8 cellular contexts compared by ENCODE assay signal in genomic region chr2:230794472-230794871, GRCh38.
DNase-seq lines count a peak whose midpoint lies in the region; ATAC-seq, FAIRE-seq and TF ChIP-seq lines count a peak whose summit lies in the region.

No MANE protein-coding gene starts in this region.

- TF ChIP-seq POLR2A in erythroblast (IDR thresholded peaks at IDR 0.05; ENCODE audit: low read length): no peak

- CTCF ChIA-PET in activated CD8-positive, alpha-beta T cell treated with anti-CD3 and anti-CD28 coated beads for 36 hours (lab: Charles Lee): interaction anchor here (1.1 to 2.5 kb wide), 8 partner anchors 13 to 180 kb away, joined by 3 to 11 read pairs (median 4); no protein-coding TSS in a partner anchor

- POLR2A ChIA-PET in activated CD8-positive, alpha-beta T cell treated with anti-CD3 and anti-CD28 coated beads for 36 hours (lab: Charles Lee): interaction anchor here (0.9 to 3.9 kb wide), 14 partner anchors 9 to 192 kb away, joined by 3 to 19 read pairs (median 3); partner anchors contain the start of gene CAB39

- FAIRE-seq in HTR-8/SVneo (lab: Jason Lieb, UNC): peak; percentile 33

- peaks cover 28% of the 10 kb centered on the region for H3K4me1 ChIP-seq in fibroblast of lung (ENCODE audit: control insufficient read depth, extremely low read depth, insufficient read depth, low read length)

- no peaks in the 10 kb centered on the region for H3K27me3 Mint-ChIP-seq in activated CD8-positive, alpha-beta T cell treated with anti-CD3 and anti-CD28 coated beads for 36 hours

- peak overlapping the region; percentile 16 for H3K9ac ChIP-seq in fibroblast of lung (ENCODE audit: insufficient read depth, low read length)

- H3K27me3 ChIP-seq in fibroblast of lung (ENCODE audit: control insufficient read depth, insufficient read depth, low read length): no peaks in the 10 kb centered on the region

- DNase-seq in HTR-8/SVneo (ENCODE audit: insufficient read length, low spot score) (no peak), fibroblast of lung (ENCODE audit: low read depth in 2 of 2) (peak in 1 of 2 donors; percentile 52), NCI-H1436 treated with DMSO at 0.1 percent for 48 hours (lab: John Stamatoyannopoulos, UW) (no peak), erythroblast (lab: John Stamatoyannopoulos, UW) (no peak), germinal center (ENCODE audit: low spot score) (no peak)
- DNase-seq in activated CD8-positive, alpha-beta T cell treated with anti-CD3 and anti-CD28 coated beads for 36 hours: peak; percentile 66
- DNase-seq in stimulated activated CD4-positive, alpha-beta T cell treated with anti-CD3 and anti-CD28 coated beads, Interleukin-4, amount 100 ng/mL, for 24 hours: peak; percentile 33

- intact Hi-C loops in activated CD8-positive, alpha-beta T cell treated with anti-CD3 and anti-CD28 coated beads for 36 hours (cut with micrococcal nuclease): loop anchor here (2.0 to 10.0 kb wide), 5 partner anchors 134 to 972 kb away; partner anchors contain the start of gene SP140L

- peaks cover 43% of the 10 kb centered on the region for H3K79me2 ChIP-seq in fibroblast of lung (ENCODE audit: control insufficient read depth, insufficient read depth, low read length)

- peak overlapping the region in 1 of 4 experiments; percentile 2 for H3K4me3 ChIP-seq in fibroblast of lung (replicated peaks in 1 of 4; ENCODE audit: control extremely low read depth in 1 of 4, insufficient read depth in 1 of 4, low read depth in 3 of 4, low read length in 4 of 4)

- no peak overlapping the region for H2AFZ ChIP-seq in fibroblast of lung (ENCODE audit: low read length)

- ATAC-seq in activated CD8-positive, alpha-beta T cell treated with anti-CD3 and anti-CD28 coated beads for 36 hours: peak; percentile 40
- no peak for ATAC-seq in HG02884 (IDR thresholded peaks at IDR 0.05; ENCODE audit: unreplicated experiment)

- peak overlapping the region; percentile 90 for H3K27ac ChIP-seq in fibroblast of lung (ENCODE audit: insufficient read depth, low read length)

- no peaks in the 10 kb centered on the region for H4K20me1 ChIP-seq in fibroblast of lung (ENCODE audit: control insufficient read depth, extremely low read depth, insufficient read depth, low read length)

- peaks cover 48% of the 10 kb centered on the region for H3K4me1 Mint-ChIP-seq in activated CD8-positive, alpha-beta T cell treated with anti-CD3 and anti-CD28 coated beads for 36 hours (ENCODE audit: low read depth)

- H3K4me3 Mint-ChIP-seq in activated CD8-positive, alpha-beta T cell treated with anti-CD3 and anti-CD28 coated beads for 36 hours: peak overlapping the region; percentile 72

- peak overlapping the region; percentile 51 for H3K4me2 ChIP-seq in fibroblast of lung (ENCODE audit: extremely low read depth, insufficient read depth, low read length)

- peaks cover 68% of the 10 kb centered on the region for H3K36me3 Mint-ChIP-seq in activated CD8-positive, alpha-beta T cell treated with anti-CD3 and anti-CD28 coated beads for 36 hours (ENCODE audit: low read depth)

- no peaks in the 10 kb centered on the region for H3K9me3 ChIP-seq in fibroblast of lung (ENCODE audit: control insufficient read depth, insufficient read depth, low read depth, low read length)

- peaks cover 2% of the 10 kb centered on the region for H3K36me3 ChIP-seq in fibroblast of lung (ENCODE audit: control insufficient read depth, insufficient read depth, low read length)

- no peak for TF ChIP-seq CTCF in activated CD8-positive, alpha-beta T cell treated with anti-CD3 and anti-CD28 coated beads for 36 hours (IDR thresholded peaks at IDR 0.05)
- no peak for TF ChIP-seq CTCF in fibroblast of lung (conservative IDR thresholded peaks at IDR 0.05 in 1 of 2, IDR thresholded peaks at IDR 0.05 in 1 of 2; ENCODE audit: low read depth in 1 of 2, low read length in 2 of 2)

- H3K27ac Mint-ChIP-seq in activated CD8-positive, alpha-beta T cell treated with anti-CD3 and anti-CD28 coated beads for 36 hours: no peak overlapping the region

- peaks cover 4% of the 10 kb centered on the region for H3K9me3 Mint-ChIP-seq in activated CD8-positive, alpha-beta T cell treated with anti-CD3 and anti-CD28 coated beads for 36 hours

Comparison
In these comparisons a context has a peak if more than half of its experiments do, and no peak if none do; other contexts are left out.
1. DNase-seq: peak in activated CD8-positive, alpha-beta T cell treated with anti-CD3 and anti-CD28 coated beads for 36 hours (single experiment) and stimulated activated CD4-positive, alpha-beta T cell treated with anti-CD3 and anti-CD28 coated beads, Interleukin-4, amount 100 ng/mL, for 24 hours (single experiment); none in HTR-8/SVneo (single experiment), NCI-H1436 treated with DMSO at 0.1 percent for 48 hours (single experiment), erythroblast (0 of 2) and germinal center (single experiment).